1 cellular context compared by ENCODE assay signal in the genomic region with DNA sequence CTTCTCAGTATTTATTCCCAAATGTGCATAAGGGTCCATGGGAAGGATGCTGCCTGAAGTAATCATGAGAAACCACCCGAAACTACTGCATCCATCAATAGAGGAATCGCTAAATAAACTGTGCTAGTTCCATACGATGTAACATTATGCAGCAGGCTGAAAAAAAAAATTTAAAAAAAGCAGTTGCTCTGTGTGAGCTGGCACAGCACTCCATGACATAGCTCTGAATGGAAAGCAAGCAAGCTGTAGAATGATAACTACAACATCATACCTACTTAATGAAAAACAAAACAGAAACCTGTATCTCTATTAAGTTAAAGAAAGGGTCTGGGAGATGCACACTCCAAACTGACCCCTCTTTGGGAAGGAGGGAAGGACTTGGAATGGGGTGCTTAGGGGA.
TF ChIP-seq lines count a peak whose summit lies in the region.

No MANE protein-coding gene starts in this region.

TF ChIP-seq in SK-N-SH, 30 proteins besides CTCF, POLR2A, EP300 and RAD21:
- TF ChIP-seq, protein P1, sequence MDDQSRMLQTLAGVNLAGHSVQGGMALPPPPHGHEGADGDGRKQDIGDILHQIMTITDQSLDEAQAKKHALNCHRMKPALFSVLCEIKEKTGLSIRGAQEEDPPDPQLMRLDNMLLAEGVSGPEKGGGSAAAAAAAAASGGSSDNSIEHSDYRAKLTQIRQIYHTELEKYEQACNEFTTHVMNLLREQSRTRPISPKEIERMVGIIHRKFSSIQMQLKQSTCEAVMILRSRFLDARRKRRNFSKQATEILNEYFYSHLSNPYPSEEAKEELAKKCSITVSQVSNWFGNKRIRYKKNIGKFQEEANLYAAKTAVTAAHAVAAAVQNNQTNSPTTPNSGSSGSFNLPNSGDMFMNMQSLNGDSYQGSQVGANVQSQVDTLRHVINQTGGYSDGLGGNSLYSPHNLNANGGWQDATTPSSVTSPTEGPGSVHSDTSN (IDR thresholded peaks at IDR 0.05): no peak
- TF ChIP-seq RFX5 (IDR thresholded peaks at IDR 0.05; ENCODE audit: low read length): no peak
- peak; percentile 19; the same call in 1 of the 2 replicates for TF ChIP-seq TCF12 (IDR thresholded peaks at IDR 0.05)
